In genomic region chr17:18920911-18921441, GRCh38 we compare ENCODE assay signal across 8 cellular contexts. TPM values are rescaled to one million over a fixed set of nuclear protein-coding genes. Genes with fewer than 3 reads are reported as not detected.
DNase-seq lines count a peak whose midpoint lies in the region; ATAC-seq and TF ChIP-seq lines count a peak whose summit lies in the region.

No MANE protein-coding gene starts in this region.

- H3K9me3 Mint-ChIP-seq in activated naive CD8-positive, alpha-beta T cell treated with anti-CD3 and anti-CD28 coated beads, Interleukin-2, amount 50 U/mL, for 24 hours, result no peaks in the 10 kb centered on the region
- no peaks in the 10 kb centered on the region for H3K9me3 Mint-ChIP-seq in natural killer cell treated with Interleukin-12 subunit alpha and Interleukin-12 subunit beta and Interleukin-15 and Interleukin-18, amount 100 ng/mL, for 72 hours

- H3K4me1 Mint-ChIP-seq in activated naive CD8-positive, alpha-beta T cell treated with anti-CD3 and anti-CD28 coated beads, Interleukin-2, amount 50 U/mL, for 24 hours, result peaks cover 61% of the 10 kb centered on the region
- peaks cover 24 to 33% of the 10 kb centered on the region in 2 donors for H3K4me1 Mint-ChIP-seq in natural killer cell treated with Interleukin-12 subunit alpha and Interleukin-12 subunit beta and Interleukin-15 and Interleukin-18, amount 100 ng/mL, for 72 hours (ENCODE audit: low read depth in 2 of 2)

- peak overlapping the region; percentile 44 for H3K4me3 ChIP-seq in GM12865 (ENCODE audit: low read depth, low read length)

- H3K27ac Mint-ChIP-seq in activated naive CD8-positive, alpha-beta T cell treated with anti-CD3 and anti-CD28 coated beads, Interleukin-2, amount 50 U/mL, for 24 hours, result peak overlapping the region; percentile 77
- H3K27ac Mint-ChIP-seq in natural killer cell treated with Interleukin-12 subunit alpha and Interleukin-12 subunit beta and Interleukin-15 and Interleukin-18, amount 100 ng/mL, for 72 hours, result peak overlapping the region; percentile 32 to 80

- no peaks in the 10 kb centered on the region for H3K27me3 Mint-ChIP-seq in activated naive CD8-positive, alpha-beta T cell treated with anti-CD3 and anti-CD28 coated beads, Interleukin-2, amount 50 U/mL, for 24 hours
- no peaks in the 10 kb centered on the region for H3K27me3 Mint-ChIP-seq in natural killer cell treated with Interleukin-12 subunit alpha and Interleukin-12 subunit beta and Interleukin-15 and Interleukin-18, amount 100 ng/mL, for 72 hours

- ATAC-seq in HG03097 (IDR thresholded peaks at IDR 0.05; ENCODE audit: low FRiP score, unreplicated experiment) (peak; percentile 38), HG03432 (IDR thresholded peaks at IDR 0.05; ENCODE audit: unreplicated experiment) (no peak), GM21786 (IDR thresholded peaks at IDR 0.05; ENCODE audit: unreplicated experiment) (no peak)
- ATAC-seq in activated naive CD8-positive, alpha-beta T cell treated with anti-CD3 and anti-CD28 coated beads, Interleukin-2, amount 50 U/mL, for 24 hours, result no peak
- ATAC-seq in natural killer cell treated with Interleukin-12 subunit alpha and Interleukin-12 subunit beta and Interleukin-15 and Interleukin-18, amount 100 ng/mL, for 72 hours, result peak; percentile 52 to 59

- DNase-seq in GM12865 (ENCODE audit: low read depth) (peak; percentile 83), NCI-H1092 (lab: John Stamatoyannopoulos, UW) (no peak), SIG-M5 treated with dmso at 0.1 percent for 504 hours (lab: John Stamatoyannopoulos, UW; ENCODE audit: unreplicated experiment) (no peak)
- DNase-seq in activated naive CD8-positive, alpha-beta T cell treated with anti-CD3 and anti-CD28 coated beads, Interleukin-2, amount 50 U/mL, for 24 hours, result no peak
- no peak for DNase-seq in natural killer cell treated with Interleukin-12 subunit alpha and Interleukin-12 subunit beta and Interleukin-15 and Interleukin-18, amount 100 ng/mL, for 72 hours (ENCODE audit: low spot score)

- H3K4me3 Mint-ChIP-seq in activated naive CD8-positive, alpha-beta T cell treated with anti-CD3 and anti-CD28 coated beads, Interleukin-2, amount 50 U/mL, for 24 hours, result peak overlapping the region; percentile 1
- peak overlapping the region; percentile 78 for H3K4me3 Mint-ChIP-seq in natural killer cell treated with Interleukin-12 subunit alpha and Interleukin-12 subunit beta and Interleukin-15 and Interleukin-18, amount 100 ng/mL, for 72 hours

- TF ChIP-seq CTCF in GM12865 (IDR thresholded peaks at IDR 0.05; ENCODE audit: insufficient read depth, low read depth, low read length, missing control alignments), result no peak

- peaks cover 33% of the 10 kb centered on the region for H3K36me3 Mint-ChIP-seq in activated naive CD8-positive, alpha-beta T cell treated with anti-CD3 and anti-CD28 coated beads, Interleukin-2, amount 50 U/mL, for 24 hours (ENCODE audit: low read depth)
- peaks cover 9% of the 10 kb centered on the region for H3K36me3 Mint-ChIP-seq in natural killer cell treated with Interleukin-12 subunit alpha and Interleukin-12 subunit beta and Interleukin-15 and Interleukin-18, amount 100 ng/mL, for 72 hours

RNA-seq across cellular contexts. Expression of gene SLC5A10, which starts 31.0 kb away (rescaled TPM):
- not detected for total RNA-seq in natural killer cell treated with Interleukin-12 subunit alpha and Interleukin-12 subunit beta and Interleukin-15 and Interleukin-18, amount 100 ng/mL, for 72 hours

Comparison
In these comparisons a context has a peak if more than half of its experiments do, and no peak if none do; other contexts are left out.
1. ATAC-seq: peak in HG03097 (single experiment) and natural killer cell treated with Interleukin-12 subunit alpha and Interleukin-12 subunit beta and Interleukin-15 and Interleukin-18, amount 100 ng/mL, for 72 hours (2 of 2); none in activated naive CD8-positive, alpha-beta T cell treated with anti-CD3 and anti-CD28 coated beads, Interleukin-2, amount 50 U/mL, for 24 hours (single experiment), HG03432 (single experiment) and GM21786 (single experiment).